In genomic region chr6:165956874-165957273, GRCh38 we compare ENCODE assay signal across 39 cellular contexts.
"Had no signal": no experiment of that assay in that cellular context is flagged by ENCODE, and none has a peak within 500 bp of the region (broad histone marks: within the 10 kb centered on the region; RNA-seq: fewer than 3 reads in every experiment).

No MANE protein-coding gene starts in this region.

- H3K27me3 Mint-ChIP-seq: activated naive CD4-positive, alpha-beta T cell treated with anti-CD3 and anti-CD28 coated beads, Interleukin-2, amount 10 ng/mL, durations not matched to agents 7 days and 5 days; activated naive CD8-positive, alpha-beta T cell; activated naive CD8-positive, alpha-beta T cell treated with anti-CD3 and anti-CD28 coated beads for 36 hours; activated naive CD8-positive, alpha-beta T cell treated with anti-CD3 and anti-CD28 coated beads, Interleukin-2, amount 10 ng/mL, durations not matched to agents 7 days and 5 days had no signal

- ATAC-seq: activated naive CD4-positive, alpha-beta T cell treated with anti-CD3 and anti-CD28 coated beads, Interleukin-2, amount 50 U/mL, for 72 hours; activated naive CD8-positive, alpha-beta T cell treated with anti-CD3 and anti-CD28 coated beads, Interleukin-2, amount 50 U/mL, for 24 hours; activated T-cell treated with anti-CD3 and anti-CD28 coated beads, Interleukin-2, amount 50 U/mL, for 4 hours; activated T-cell treated with anti-CD3 and anti-CD28 coated beads, Interleukin-2, amount 50 U/mL, for 72 hours; activated T-helper 17 cell treated with anti-CD3 and anti-CD28 coated beads, Interleukin-2, amount 50 U/mL, for 72 hours; body of pancreas had no signal

- H3K36me3 ChIP-seq: adrenal gland, ascending aorta, brain microvascular endothelial cell, breast epithelium, cardiac muscle cell had no signal

- H3K36me3 Mint-ChIP-seq: activated naive CD4-positive, alpha-beta T cell treated with anti-CD3 and anti-CD28 coated beads, Interleukin-2, amount 10 ng/mL, durations not matched to agents 7 days and 5 days; activated naive CD4-positive, alpha-beta T cell treated with anti-CD3 and anti-CD28 coated beads, Interleukin-2, amount 50 U/mL, for 24 hours; activated naive CD4-positive, alpha-beta T cell treated with anti-CD3 and anti-CD28 coated beads, Interleukin-2, amount 50 U/mL, for 72 hours; activated naive CD8-positive, alpha-beta T cell; activated naive CD8-positive, alpha-beta T cell treated with anti-CD3 and anti-CD28 coated beads for 36 hours; activated naive CD8-positive, alpha-beta T cell treated with anti-CD3 and anti-CD28 coated beads, Interleukin-2, amount 10 ng/mL, durations not matched to agents 7 days and 5 days; brain had no signal

- H3K9me3 ChIP-seq: adrenal gland, ascending aorta, body of pancreas, breast epithelium had no signal

- H3K27ac ChIP-seq: adrenal gland, ascending aorta, body of pancreas, brain microvascular endothelial cell, breast epithelium, cardiac muscle cell had no signal

- H3K4me1 ChIP-seq: adrenal gland, ascending aorta, body of pancreas, breast epithelium had no signal

- H3K4me3 ChIP-seq: adrenal gland, ascending aorta, body of pancreas, breast epithelium, cardiac muscle cell had no signal

- H3K27me3 ChIP-seq: adrenal gland, ascending aorta, body of pancreas, brain microvascular endothelial cell, breast epithelium, cardiac muscle cell had no signal

- DNase-seq: activated effector memory CD4-positive, alpha-beta T cell treated with anti-CD3 and anti-CD28 coated beads, Interleukin-2, amount 50 U/mL, for 16 hours; activated effector memory CD4-positive, alpha-beta T cell treated with Interleukin-2 at 50 U/mL for 16 hours; activated gamma-delta T cell; activated gamma-delta T cell treated with Interleukin-2 at 50 U/mL for 16 hours; activated naive CD4-positive, alpha-beta T cell; activated naive CD4-positive, alpha-beta T cell treated with anti-CD3 and anti-CD28 coated beads for 36 hours; activated naive CD4-positive, alpha-beta T cell treated with anti-CD3 and anti-CD28 coated beads, Interleukin-2, amount 10 ng/mL, durations not matched to agents 7 days and 5 days; activated naive CD4-positive, alpha-beta T cell treated with anti-CD3 and anti-CD28 coated beads, Interleukin-2, amount 50 U/mL, for 16 hours; activated naive CD4-positive, alpha-beta T cell treated with Interleukin-2 at 50 U/mL for 16 hours; activated naive CD8-positive, alpha-beta T cell treated with anti-CD3 and anti-CD28 coated beads for 36 hours; activated naive CD8-positive, alpha-beta T cell treated with anti-CD3 and anti-CD28 coated beads, Interleukin-2, amount 10 ng/mL, durations not matched to agents 7 days and 5 days; activated naive CD8-positive, alpha-beta T cell treated with anti-CD3 and anti-CD28 coated beads, Interleukin-2, amount 50 U/mL, for 24 hours; activated T-cell treated with anti-CD3 and anti-CD28 coated beads for 4 hours; activated T-cell treated with anti-CD3 and anti-CD28 coated beads, Interleukin-2, amount 50 U/mL, for 1 hour; activated T-cell treated with anti-CD3 and anti-CD28 coated beads, Interleukin-2, amount 50 U/mL, for 24 hours; activated T-cell treated with anti-CD3 and anti-CD28 coated beads, Interleukin-2, amount 50 U/mL, for 4 hours; activated T-cell treated with anti-CD3 and anti-CD28 coated beads, Interleukin-2, amount 50 U/mL, for 48 hours; activated T-cell treated with anti-CD3 and anti-CD28 coated beads, Interleukin-2, amount 50 U/mL, for 72 hours; adrenal gland; amniotic stem cell; amygdala; anterior cingulate cortex; aorta; body of pancreas; brain microvascular endothelial cell; caudate nucleus; central memory CD4-positive, alpha-beta T cell; cerebellar nuclear complex had no signal

- H3K4me3 Mint-ChIP-seq: activated naive CD4-positive, alpha-beta T cell treated with anti-CD3 and anti-CD28 coated beads for 36 hours; activated naive CD4-positive, alpha-beta T cell treated with anti-CD3 and anti-CD28 coated beads, Interleukin-2, amount 10 ng/mL, durations not matched to agents 7 days and 5 days; activated naive CD4-positive, alpha-beta T cell treated with anti-CD3 and anti-CD28 coated beads, Interleukin-2, amount 50 U/mL, for 24 hours; activated naive CD8-positive, alpha-beta T cell; activated naive CD8-positive, alpha-beta T cell treated with anti-CD3 and anti-CD28 coated beads for 36 hours; activated naive CD8-positive, alpha-beta T cell treated with anti-CD3 and anti-CD28 coated beads, Interleukin-2, amount 10 ng/mL, durations not matched to agents 7 days and 5 days; activated naive CD8-positive, alpha-beta T cell treated with anti-CD3 and anti-CD28 coated beads, Interleukin-2, amount 50 U/mL, for 24 hours; activated T-cell treated with anti-CD3 and anti-CD28 coated beads, Interleukin-2, amount 50 U/mL, for 24 hours; activated T-cell treated with anti-CD3 and anti-CD28 coated beads, Interleukin-2, amount 50 U/mL, for 4 hours; activated T-cell treated with anti-CD3 and anti-CD28 coated beads, Interleukin-2, amount 50 U/mL, for 72 hours; activated T-helper 1 cell treated with anti-CD3 and anti-CD28 coated beads, Interleukin-12 subunit alpha, Interleukin-12 subunit beta, Interleukin-2, Interleukin-4 antibody, amounts not matched to agents 30 ng/mL and 10 ng/mL and 1 ng/mL, durations not matched to agents 14 hours and 24 hours and 36 hours; activated T-helper 17 cell treated with anti-CD3 and anti-CD28 coated beads, Interleukin-2, amount 50 U/mL, for 72 hours; brain; central memory CD8-positive, alpha-beta T cell had no signal

- H3K27ac Mint-ChIP-seq: activated naive CD4-positive, alpha-beta T cell treated with anti-CD3 and anti-CD28 coated beads for 36 hours; activated naive CD4-positive, alpha-beta T cell treated with anti-CD3 and anti-CD28 coated beads, Interleukin-2, amount 10 ng/mL, durations not matched to agents 7 days and 5 days; activated naive CD4-positive, alpha-beta T cell treated with anti-CD3 and anti-CD28 coated beads, Interleukin-2, amount 50 U/mL, for 24 hours; activated naive CD4-positive, alpha-beta T cell treated with anti-CD3 and anti-CD28 coated beads, Interleukin-2, amount 50 U/mL, for 72 hours; activated naive CD8-positive, alpha-beta T cell; activated naive CD8-positive, alpha-beta T cell treated with anti-CD3 and anti-CD28 coated beads for 36 hours; activated naive CD8-positive, alpha-beta T cell treated with anti-CD3 and anti-CD28 coated beads, Interleukin-2, amount 10 ng/mL, durations not matched to agents 7 days and 5 days; activated naive CD8-positive, alpha-beta T cell treated with anti-CD3 and anti-CD28 coated beads, Interleukin-2, amount 50 U/mL, for 24 hours; activated T-cell treated with anti-CD3 and anti-CD28 coated beads, Interleukin-2, amount 50 U/mL, for 24 hours; activated T-cell treated with anti-CD3 and anti-CD28 coated beads, Interleukin-2, amount 50 U/mL, for 72 hours; activated T-helper 1 cell treated with anti-CD3 and anti-CD28 coated beads, Interleukin-12 subunit alpha, Interleukin-12 subunit beta, Interleukin-2, Interleukin-4 antibody, amounts not matched to agents 30 ng/mL and 10 ng/mL and 1 ng/mL, durations not matched to agents 14 hours and 24 hours and 36 hours; activated T-helper 17 cell treated with anti-CD3 and anti-CD28 coated beads, Interleukin-2, amount 50 U/mL, for 72 hours; activated T-helper 2 cell treated with anti-CD3 and anti-CD28 coated beads, Interferon-gamma antibody, Interleukin-2, Interleukin-4, amounts not matched to agents 10 μg/mL and 5 μg/mL and 100 μg/mL, durations not matched to agents 14 hours and 24 hours and 36 hours; brain had no signal

- H3K4me1 Mint-ChIP-seq: activated naive CD4-positive, alpha-beta T cell treated with anti-CD3 and anti-CD28 coated beads, Interleukin-2, amount 10 ng/mL, durations not matched to agents 7 days and 5 days; activated naive CD4-positive, alpha-beta T cell treated with anti-CD3 and anti-CD28 coated beads, Interleukin-2, amount 50 U/mL, for 24 hours; activated naive CD8-positive, alpha-beta T cell treated with anti-CD3 and anti-CD28 coated beads for 36 hours; activated naive CD8-positive, alpha-beta T cell treated with anti-CD3 and anti-CD28 coated beads, Interleukin-2, amount 10 ng/mL, durations not matched to agents 7 days and 5 days; activated naive CD8-positive, alpha-beta T cell treated with anti-CD3 and anti-CD28 coated beads, Interleukin-2, amount 50 U/mL, for 24 hours; activated T-helper 17 cell treated with anti-CD3 and anti-CD28 coated beads, Interleukin-2, amount 50 U/mL, for 72 hours; brain; central memory CD8-positive, alpha-beta T cell had no signal

- H3K9me3 Mint-ChIP-seq: activated naive CD4-positive, alpha-beta T cell treated with anti-CD3 and anti-CD28 coated beads for 36 hours; activated naive CD4-positive, alpha-beta T cell treated with anti-CD3 and anti-CD28 coated beads, Interleukin-2, amount 10 ng/mL, durations not matched to agents 7 days and 5 days; activated naive CD4-positive, alpha-beta T cell treated with anti-CD3 and anti-CD28 coated beads, Interleukin-2, amount 50 U/mL, for 24 hours; activated naive CD8-positive, alpha-beta T cell treated with anti-CD3 and anti-CD28 coated beads for 36 hours; activated naive CD8-positive, alpha-beta T cell treated with anti-CD3 and anti-CD28 coated beads, Interleukin-2, amount 10 ng/mL, durations not matched to agents 7 days and 5 days; activated naive CD8-positive, alpha-beta T cell treated with anti-CD3 and anti-CD28 coated beads, Interleukin-2, amount 50 U/mL, for 24 hours; activated T-cell treated with anti-CD3 and anti-CD28 coated beads, Interleukin-2, amount 50 U/mL, for 24 hours; activated T-cell treated with anti-CD3 and anti-CD28 coated beads, Interleukin-2, amount 50 U/mL, for 4 hours; activated T-cell treated with anti-CD3 and anti-CD28 coated beads, Interleukin-2, amount 50 U/mL, for 72 hours; activated T-helper 1 cell treated with anti-CD3 and anti-CD28 coated beads, Interleukin-12 subunit alpha, Interleukin-12 subunit beta, Interleukin-2, Interleukin-4 antibody, amounts not matched to agents 30 ng/mL and 10 ng/mL and 1 ng/mL, durations not matched to agents 14 hours and 24 hours and 36 hours; activated T-helper 17 cell treated with anti-CD3 and anti-CD28 coated beads, Interleukin-2, amount 50 U/mL, for 72 hours; activated T-helper 2 cell treated with anti-CD3 and anti-CD28 coated beads, Interferon-gamma antibody, Interleukin-2, Interleukin-4, amounts not matched to agents 10 μg/mL and 5 μg/mL and 100 μg/mL, durations not matched to agents 14 hours and 24 hours and 36 hours; central memory CD8-positive, alpha-beta T cell had no signal
